Comparison of ENCODE assay signal across 1 cellular context in the genomic region with DNA sequence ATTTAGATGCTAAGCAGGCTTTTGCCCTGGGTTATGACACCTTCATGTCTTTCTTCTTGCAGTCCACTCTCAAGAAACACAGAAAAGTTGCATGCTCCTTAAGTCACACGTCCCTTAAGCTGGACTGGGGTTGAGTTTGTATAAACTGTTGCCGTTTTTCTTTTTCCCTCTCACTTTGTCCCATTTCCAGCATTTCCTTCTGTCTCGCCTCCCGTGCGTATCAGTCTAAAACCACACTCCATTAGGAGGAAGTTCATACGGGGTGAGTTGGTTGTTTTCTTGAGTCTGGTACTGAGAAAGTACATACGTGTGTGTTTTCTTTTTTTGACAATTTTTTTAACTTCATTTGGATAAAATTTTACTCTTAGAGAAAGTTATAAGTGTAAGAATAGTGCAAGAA.
TF ChIP-seq lines count a peak whose summit lies in the region.

No MANE protein-coding gene starts in this region.

TF ChIP-seq in HepG2, 621 proteins besides CTCF, POLR2A, EP300 and RAD21:
- TF ChIP-seq, protein P1, sequence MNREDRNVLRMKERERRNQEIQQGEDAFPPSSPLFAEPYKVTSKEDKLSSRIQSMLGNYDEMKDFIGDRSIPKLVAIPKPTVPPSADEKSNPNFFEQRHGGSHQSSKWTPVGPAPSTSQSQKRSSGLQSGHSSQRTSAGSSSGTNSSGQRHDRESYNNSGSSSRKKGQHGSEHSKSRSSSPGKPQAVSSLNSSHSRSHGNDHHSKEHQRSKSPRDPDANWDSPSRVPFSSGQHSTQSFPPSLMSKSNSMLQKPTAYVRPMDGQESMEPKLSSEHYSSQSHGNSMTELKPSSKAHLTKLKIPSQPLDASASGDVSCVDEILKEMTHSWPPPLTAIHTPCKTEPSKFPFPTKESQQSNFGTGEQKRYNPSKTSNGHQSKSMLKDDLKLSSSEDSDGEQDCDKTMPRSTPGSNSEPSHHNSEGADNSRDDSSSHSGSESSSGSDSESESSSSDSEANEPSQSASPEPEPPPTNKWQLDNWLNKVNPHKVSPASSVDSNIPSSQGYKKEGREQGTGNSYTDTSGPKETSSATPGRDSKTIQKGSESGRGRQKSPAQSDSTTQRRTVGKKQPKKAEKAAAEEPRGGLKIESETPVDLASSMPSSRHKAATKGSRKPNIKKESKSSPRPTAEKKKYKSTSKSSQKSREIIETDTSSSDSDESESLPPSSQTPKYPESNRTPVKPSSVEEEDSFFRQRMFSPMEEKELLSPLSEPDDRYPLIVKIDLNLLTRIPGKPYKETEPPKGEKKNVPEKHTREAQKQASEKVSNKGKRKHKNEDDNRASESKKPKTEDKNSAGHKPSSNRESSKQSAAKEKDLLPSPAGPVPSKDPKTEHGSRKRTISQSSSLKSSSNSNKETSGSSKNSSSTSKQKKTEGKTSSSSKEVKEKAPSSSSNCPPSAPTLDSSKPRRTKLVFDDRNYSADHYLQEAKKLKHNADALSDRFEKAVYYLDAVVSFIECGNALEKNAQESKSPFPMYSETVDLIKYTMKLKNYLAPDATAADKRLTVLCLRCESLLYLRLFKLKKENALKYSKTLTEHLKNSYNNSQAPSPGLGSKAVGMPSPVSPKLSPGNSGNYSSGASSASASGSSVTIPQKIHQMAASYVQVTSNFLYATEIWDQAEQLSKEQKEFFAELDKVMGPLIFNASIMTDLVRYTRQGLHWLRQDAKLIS (CRISPR knock-in tag; IDR thresholded peaks at IDR 0.05): no peak
- TF ChIP-seq MIXL1 (CRISPR knock-in tag; IDR thresholded peaks at IDR 0.05) (no peak), ZNF879 (CRISPR knock-in tag; IDR thresholded peaks at IDR 0.05) (no peak), ZFP1 (CRISPR knock-in tag; IDR thresholded peaks at IDR 0.05) (no peak), GATAD2A (CRISPR knock-in tag; IDR thresholded peaks at IDR 0.05) (no peak), DPF2 (CRISPR knock-in tag; IDR thresholded peaks at IDR 0.05; ENCODE audit: borderline replicate concordance, low read depth) (no peak), ZNF484 (CRISPR knock-in tag; IDR thresholded peaks at IDR 0.05; ENCODE audit: borderline replicate concordance, low read depth) (no peak), ZNF713 (CRISPR knock-in tag; IDR thresholded peaks at IDR 0.05) (no peak), ZNF543 (CRISPR knock-in tag; IDR thresholded peaks at IDR 0.05) (no peak), ZNF3 (CRISPR knock-in tag; IDR thresholded peaks at IDR 0.05) (no peak), ZNF577 (CRISPR knock-in tag; IDR thresholded peaks at IDR 0.05; ENCODE audit: borderline replicate concordance, low read depth) (no peak)
- TF ChIP-seq, protein P2, sequence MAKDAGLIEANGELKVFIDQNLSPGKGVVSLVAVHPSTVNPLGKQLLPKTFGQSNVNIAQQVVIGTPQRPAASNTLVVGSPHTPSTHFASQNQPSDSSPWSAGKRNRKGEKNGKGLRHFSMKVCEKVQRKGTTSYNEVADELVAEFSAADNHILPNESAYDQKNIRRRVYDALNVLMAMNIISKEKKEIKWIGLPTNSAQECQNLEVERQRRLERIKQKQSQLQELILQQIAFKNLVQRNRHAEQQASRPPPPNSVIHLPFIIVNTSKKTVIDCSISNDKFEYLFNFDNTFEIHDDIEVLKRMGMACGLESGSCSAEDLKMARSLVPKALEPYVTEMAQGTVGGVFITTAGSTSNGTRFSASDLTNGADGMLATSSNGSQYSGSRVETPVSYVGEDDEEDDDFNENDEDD (CRISPR knock-in tag; IDR thresholded peaks at IDR 0.05; ENCODE audit: borderline replicate concordance): no peak
- TF ChIP-seq, protein P3, sequence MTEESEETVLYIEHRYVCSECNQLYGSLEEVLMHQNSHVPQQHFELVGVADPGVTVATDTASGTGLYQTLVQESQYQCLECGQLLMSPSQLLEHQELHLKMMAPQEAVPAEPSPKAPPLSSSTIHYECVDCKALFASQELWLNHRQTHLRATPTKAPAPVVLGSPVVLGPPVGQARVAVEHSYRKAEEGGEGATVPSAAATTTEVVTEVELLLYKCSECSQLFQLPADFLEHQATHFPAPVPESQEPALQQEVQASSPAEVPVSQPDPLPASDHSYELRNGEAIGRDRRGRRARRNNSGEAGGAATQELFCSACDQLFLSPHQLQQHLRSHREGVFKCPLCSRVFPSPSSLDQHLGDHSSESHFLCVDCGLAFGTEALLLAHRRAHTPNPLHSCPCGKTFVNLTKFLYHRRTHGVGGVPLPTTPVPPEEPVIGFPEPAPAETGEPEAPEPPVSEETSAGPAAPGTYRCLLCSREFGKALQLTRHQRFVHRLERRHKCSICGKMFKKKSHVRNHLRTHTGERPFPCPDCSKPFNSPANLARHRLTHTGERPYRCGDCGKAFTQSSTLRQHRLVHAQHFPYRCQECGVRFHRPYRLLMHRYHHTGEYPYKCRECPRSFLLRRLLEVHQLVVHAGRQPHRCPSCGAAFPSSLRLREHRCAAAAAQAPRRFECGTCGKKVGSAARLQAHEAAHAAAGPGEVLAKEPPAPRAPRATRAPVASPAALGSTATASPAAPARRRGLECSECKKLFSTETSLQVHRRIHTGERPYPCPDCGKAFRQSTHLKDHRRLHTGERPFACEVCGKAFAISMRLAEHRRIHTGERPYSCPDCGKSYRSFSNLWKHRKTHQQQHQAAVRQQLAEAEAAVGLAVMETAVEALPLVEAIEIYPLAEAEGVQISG (CRISPR knock-in tag; IDR thresholded peaks at IDR 0.05): no peak
